ENCODE assay signal across 3 cellular contexts in the genomic region with DNA sequence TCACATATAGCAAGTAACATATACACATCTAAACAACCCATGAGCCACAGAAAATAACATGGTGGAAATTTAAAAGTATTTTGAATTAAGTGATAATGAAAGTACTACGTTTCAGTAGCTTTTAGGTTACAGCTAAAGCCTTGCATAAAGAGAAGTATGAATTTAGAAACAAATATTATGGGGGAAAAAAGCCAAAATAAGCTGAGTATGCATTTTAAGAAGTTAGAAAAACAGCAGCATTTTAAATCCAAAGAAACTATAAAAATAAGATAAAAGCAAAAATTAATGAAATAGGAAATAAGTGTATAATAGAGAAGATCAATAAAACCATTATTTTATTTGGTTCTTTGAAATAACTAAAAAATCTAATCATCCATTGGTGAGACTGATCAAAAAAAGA.
A peak's percentile ranks its signal among the peaks of the same experiment; 100 is the strongest.
TF ChIP-seq lines count a peak whose summit lies in the region.

No MANE protein-coding gene starts in this region.

TF ChIP-seq in A549, 52 proteins besides CTCF, POLR2A, EP300 and RAD21:
- TF ChIP-seq, protein P1, sequence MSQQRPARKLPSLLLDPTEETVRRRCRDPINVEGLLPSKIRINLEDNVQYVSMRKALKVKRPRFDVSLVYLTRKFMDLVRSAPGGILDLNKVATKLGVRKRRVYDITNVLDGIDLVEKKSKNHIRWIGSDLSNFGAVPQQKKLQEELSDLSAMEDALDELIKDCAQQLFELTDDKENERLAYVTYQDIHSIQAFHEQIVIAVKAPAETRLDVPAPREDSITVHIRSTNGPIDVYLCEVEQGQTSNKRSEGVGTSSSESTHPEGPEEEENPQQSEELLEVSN (IDR thresholded peaks at IDR 0.05; ENCODE audit: borderline replicate concordance, low read depth), result no peak
- TF ChIP-seq MAFK (IDR thresholded peaks at IDR 0.05; ENCODE audit: partially characterized antibody) (peak; percentile 79), EHF (CRISPR knock-in tag; IDR thresholded peaks at IDR 0.05) (no peak), MAZ (IDR thresholded peaks at IDR 0.05; ENCODE audit: borderline replicate concordance, low read depth, low read length) (no peak)
TF ChIP-seq in A549: peak in this region for 1.

TF ChIP-seq in HCT116, 20 proteins besides CTCF, POLR2A, EP300 and RAD21:
- TF ChIP-seq POLR2AphosphoS5 (IDR thresholded peaks at IDR 0.05; ENCODE audit: low read depth, low read length), result no peak
- no peak for TF ChIP-seq CBX3 (IDR thresholded peaks at IDR 0.05; ENCODE audit: low read depth)
- no peak for TF ChIP-seq SRF (IDR thresholded peaks at IDR 0.05; ENCODE audit: low read depth)
- TF ChIP-seq, protein P2, sequence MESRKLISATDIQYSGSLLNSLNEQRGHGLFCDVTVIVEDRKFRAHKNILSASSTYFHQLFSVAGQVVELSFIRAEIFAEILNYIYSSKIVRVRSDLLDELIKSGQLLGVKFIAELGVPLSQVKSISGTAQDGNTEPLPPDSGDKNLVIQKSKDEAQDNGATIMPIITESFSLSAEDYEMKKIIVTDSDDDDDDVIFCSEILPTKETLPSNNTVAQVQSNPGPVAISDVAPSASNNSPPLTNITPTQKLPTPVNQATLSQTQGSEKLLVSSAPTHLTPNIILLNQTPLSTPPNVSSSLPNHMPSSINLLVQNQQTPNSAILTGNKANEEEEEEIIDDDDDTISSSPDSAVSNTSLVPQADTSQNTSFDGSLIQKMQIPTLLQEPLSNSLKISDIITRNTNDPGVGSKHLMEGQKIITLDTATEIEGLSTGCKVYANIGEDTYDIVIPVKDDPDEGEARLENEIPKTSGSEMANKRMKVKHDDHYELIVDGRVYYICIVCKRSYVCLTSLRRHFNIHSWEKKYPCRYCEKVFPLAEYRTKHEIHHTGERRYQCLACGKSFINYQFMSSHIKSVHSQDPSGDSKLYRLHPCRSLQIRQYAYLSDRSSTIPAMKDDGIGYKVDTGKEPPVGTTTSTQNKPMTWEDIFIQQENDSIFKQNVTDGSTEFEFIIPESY (IDR thresholded peaks at IDR 0.05; ENCODE audit: extremely low read depth, insufficient replicate concordance, low read length), result no peak
- TF ChIP-seq ZFX (IDR thresholded peaks at IDR 0.05), result no peak
- TF ChIP-seq JUND (IDR thresholded peaks at IDR 0.05), result no peak
- no peak for TF ChIP-seq EZH2phosphoT487 (IDR thresholded peaks at IDR 0.05; ENCODE audit: borderline replicate concordance)
- no peak for TF ChIP-seq EZH2 (IDR thresholded peaks at IDR 0.05)
- TF ChIP-seq ELF1 (IDR thresholded peaks at IDR 0.05; ENCODE audit: borderline replicate concordance, low read depth), result no peak
- no peak for TF ChIP-seq FOSL1 (IDR thresholded peaks at IDR 0.05; ENCODE audit: low read depth)

TF ChIP-seq in H1, 55 proteins besides CTCF, POLR2A, EP300 and RAD21:
- TF ChIP-seq SIN3A (conservative IDR thresholded peaks at IDR 0.05 in 1 of 2, IDR thresholded peaks at IDR 0.05 in 1 of 2; ENCODE audit: low read depth in 1 of 2, low read length in 2 of 2), result no peak
- TF ChIP-seq CEBPB (IDR thresholded peaks at IDR 0.05; ENCODE audit: low read depth, low read length), result no peak
- peak; percentile 62; the same call in 1 of the 2 replicates for TF ChIP-seq MAFK (IDR thresholded peaks at IDR 0.05; ENCODE audit: low read depth, low read length)
